In genomic region chr17:31155208-31155810, GRCh38 we compare ENCODE assay signal across 20 cellular contexts.
DNase-seq lines count a peak whose midpoint lies in the region; ATAC-seq and TF ChIP-seq lines count a peak whose summit lies in the region.
"Had no signal": no experiment of that assay in that cellular context is flagged by ENCODE, and none has a peak within 500 bp of the region (broad histone marks: within the 10 kb centered on the region; RNA-seq: fewer than 3 reads in every experiment).

No MANE protein-coding gene starts in this region.

- H3K27me3 ChIP-seq in ACC112 (ENCODE audit: insufficient read depth, low read length) = no peaks in the 10 kb centered on the region

- 0 out of 2 replicates have a peak overlapping the region, but pooled peaks have one; percentile 6 for H3K27ac ChIP-seq in ACC112 (ENCODE audit: low read depth, low read length)
- H3K27ac ChIP-seq: C4-2B had no signal

- H3K27me3 Mint-ChIP-seq in glutamatergic neuron (ENCODE audit: unreplicated experiment) = no peaks in the 10 kb centered on the region

- H3K4me3 ChIP-seq in ACC112 (ENCODE audit: low read depth, low read length) = no peak overlapping the region
- H3K4me3 ChIP-seq in astrocyte of the spinal cord (ENCODE audit: low read depth, low read length) = no peak overlapping the region

- H3K36me3 Mint-ChIP-seq in glutamatergic neuron (ENCODE audit: unreplicated experiment) = no peaks in the 10 kb centered on the region

- H3K4me1 ChIP-seq in ACC112 (ENCODE audit: control insufficient read depth, insufficient read depth, low read length, unreplicated experiment) = peaks cover 24% of the 10 kb centered on the region

- H3K79me2 ChIP-seq in ACC112 (ENCODE audit: control insufficient read depth, insufficient read depth, low read length, unreplicated experiment) = peaks cover 6% of the 10 kb centered on the region

- no peak overlapping the region for H3K4me3 Mint-ChIP-seq in glutamatergic neuron (ENCODE audit: unreplicated experiment)
- H3K4me3 Mint-ChIP-seq: T-helper 2 cell treated with Interferon-gamma antibody and Interleukin-4, amounts not matched to agents 5 μg/mL and 100 μg/mL, for 36 hours had no signal

- H3K36me3 ChIP-seq in ACC112 (ENCODE audit: insufficient read depth, low read length) = peaks cover 10% of the 10 kb centered on the region; the same call in 1 of the 2 replicates

- no peaks in the 10 kb centered on the region for H3K4me1 Mint-ChIP-seq in glutamatergic neuron (ENCODE audit: low read depth, unreplicated experiment)

- no peaks in the 10 kb centered on the region for H3K9me3 Mint-ChIP-seq in glutamatergic neuron (ENCODE audit: unreplicated experiment)

- H2AFZ ChIP-seq in ACC112 (ENCODE audit: low read length, unreplicated experiment) = no peak overlapping the region

- TF ChIP-seq CTCF in astrocyte of the spinal cord (IDR thresholded peaks at IDR 0.05; ENCODE audit: low read depth, low read length) (no peak), glutamatergic neuron (IDR thresholded peaks at IDR 0.05; ENCODE audit: partially characterized antibody, unreplicated experiment) (no peak)

- in situ Hi-C loops in astrocyte of the spinal cord (cut with HindIII; ENCODE audit: low sequenced_read_pairs) = no loop called here

- H3K27ac Mint-ChIP-seq in glutamatergic neuron (ENCODE audit: unreplicated experiment) = peak overlapping the region; percentile 46
- H3K27ac Mint-ChIP-seq: T-helper 2 cell treated with Interferon-gamma antibody and Interleukin-4, amounts not matched to agents 5 μg/mL and 100 μg/mL, for 36 hours had no signal

- peak; percentile 16 for DNase-seq in LoVo (ENCODE audit: low spot score)
- DNase-seq in astrocyte of the spinal cord (ENCODE audit: low read depth, low spot score) = peak; percentile 55
- no peak for DNase-seq in glutamatergic neuron
- no peak for DNase-seq in NK-92 treated with Interleukin-12 subunit alpha and Interleukin-12 subunit beta, amount 100 ng/mL, for 24 hours (lab: John Stamatoyannopoulos, UW)
- no peak for DNase-seq in GDM1 (lab: John Stamatoyannopoulos, UW)
- DNase-seq: activated CD8-positive, alpha-beta memory T cell treated with anti-CD3 and anti-CD28 coated beads, Interleukin-2, amount 50 U/mL, for 48 hours; amniotic stem cell; GF-D8; KG1; NCI-H187; NCI-H2227 treated with DMSO at 0.1 percent for 48 hours; NCI-H748 treated with DMSO at 0.1 percent for 48 hours; occipital lobe; OCI-M1 had no signal

- ATAC-seq in HG02973 (IDR thresholded peaks at IDR 0.05; ENCODE audit: unreplicated experiment) = no peak
- ATAC-seq in HG02870 (IDR thresholded peaks at IDR 0.05; ENCODE audit: unreplicated experiment) = no peak
- ATAC-seq: sciatic nerve had no signal

Comparison
In these comparisons a context has a peak if more than half of its experiments do, and no peak if none do; other contexts are left out.
1. DNase-seq: peak in LoVo (single experiment) and astrocyte of the spinal cord (single experiment); none in glutamatergic neuron (single experiment), NK-92 treated with Interleukin-12 subunit alpha and Interleukin-12 subunit beta, amount 100 ng/mL, for 24 hours (single experiment) and GDM1 (single experiment).